12 cellular contexts compared by ENCODE assay signal in genomic region chr10:118272090-118272775, GRCh38.
DNase-seq lines count a peak whose midpoint lies in the region; ATAC-seq and TF ChIP-seq lines count a peak whose summit lies in the region.
"Had no signal": no experiment of that assay in that cellular context is flagged by ENCODE, and none has a peak within 500 bp of the region (broad histone marks: within the 10 kb centered on the region; RNA-seq: fewer than 3 reads in every experiment).

No MANE protein-coding gene starts in this region.

- no peak overlapping the region for H3K27ac Mint-ChIP-seq in CD4-positive, alpha-beta T cell
- H3K27ac Mint-ChIP-seq: activated naive CD4-positive, alpha-beta T cell treated with anti-CD3 and anti-CD28 coated beads, Interleukin-2, amount 50 U/mL, for 24 hours had no signal

- TF ChIP-seq CTCF in choroid plexus epithelial cell (conservative IDR thresholded peaks at IDR 0.05; ENCODE audit: low read depth, low read length) = no peak
- no peak for TF ChIP-seq CTCF in GM20000 (IDR thresholded peaks at IDR 0.05; ENCODE audit: extremely low read depth, missing control alignments)
- no peak for TF ChIP-seq CTCF in CD4-positive, alpha-beta T cell (IDR thresholded peaks at IDR 0.05)

- CTCF ChIA-PET in CD4-positive, alpha-beta T cell (lab: Charles Lee) = interaction anchor here (0.7 kb wide), 1 partner anchor 15 kb away, joined by 3 read pairs; no protein-coding TSS in a partner anchor

- H3K27me3 ChIP-seq in GM23248 (replicated peaks; ENCODE audit: insufficient read depth) (no peaks in the 10 kb centered on the region), skeletal muscle satellite cell (ENCODE audit: control insufficient read depth, insufficient read depth, low read length) (peaks cover 22% of the 10 kb centered on the region)
- peaks cover 37% of the 10 kb centered on the region for H3K27me3 ChIP-seq in CD4-positive, alpha-beta T cell (ENCODE audit: control insufficient read depth, insufficient read depth, low read length)

- peaks cover 39% of the 10 kb centered on the region for H3K27me3 Mint-ChIP-seq in CD4-positive, alpha-beta T cell

- H3K9ac ChIP-seq in GM23248 (peak overlapping the region; percentile 37), skeletal muscle satellite cell (ENCODE audit: low read depth, low read length) (no peak overlapping the region)

- no peak for ATAC-seq in CD4-positive, alpha-beta T cell (ENCODE audit: poor library complexity)
- ATAC-seq in HG02623 (IDR thresholded peaks at IDR 0.05; ENCODE audit: unreplicated experiment) = no peak
- ATAC-seq: activated CD4-positive, CD25-positive, alpha-beta regulatory T cell treated with anti-CD3 and anti-CD28 coated beads, Interleukin-2, amount 50 U/mL, for 24 hours had no signal

- 3 to 6% methylated on average over 17 of the region's 17 CpGs for WGBS in GM23248 (ENCODE audit: low coverage in 1 of 2, low lambda C conversion rate in 2 of 2, missing lambda C conversion rate in 2 of 2), 2 experiments

- no peaks in the 10 kb centered on the region for H3K9me3 ChIP-seq in GM23248 (ENCODE audit: low read depth)
- H3K9me3 ChIP-seq in skeletal muscle satellite cell (replicated peaks; ENCODE audit: low read length) = no peaks in the 10 kb centered on the region
- H3K9me3 ChIP-seq in CD4-positive, alpha-beta T cell (ENCODE audit: control insufficient read depth, low read length) = no peaks in the 10 kb centered on the region

- H3K4me1 ChIP-seq in GM23248 (ENCODE audit: insufficient read depth) (peaks cover 14% of the 10 kb centered on the region), skeletal muscle satellite cell (ENCODE audit: control insufficient read depth, insufficient read depth, low read length) (no peaks in the 10 kb centered on the region)

- H3K36me3 ChIP-seq in GM23248 (ENCODE audit: low read depth) (no peaks in the 10 kb centered on the region), skeletal muscle satellite cell (ENCODE audit: insufficient read depth, low read length) (no peaks in the 10 kb centered on the region)

- H2AFZ ChIP-seq in GM23248 = peak overlapping the region; percentile 80
- H2AFZ ChIP-seq: PC-9 had no signal

- no peaks in the 10 kb centered on the region for H3K9me3 Mint-ChIP-seq in CD4-positive, alpha-beta T cell

- no peaks in the 10 kb centered on the region for H3K79me2 ChIP-seq in GM23248 (ENCODE audit: insufficient read depth)

- H3K4me1 Mint-ChIP-seq in CD4-positive, alpha-beta T cell (ENCODE audit: low read depth) = no peaks in the 10 kb centered on the region
- H3K4me1 Mint-ChIP-seq: activated naive CD4-positive, alpha-beta T cell treated with anti-CD3 and anti-CD28 coated beads, Interleukin-2, amount 50 U/mL, for 24 hours had no signal

- H3F3A ChIP-seq in GM23248 (ENCODE audit: insufficient read depth) = peaks cover 18% of the 10 kb centered on the region

- H4K20me1 ChIP-seq in GM23248 (ENCODE audit: insufficient read depth) = no peaks in the 10 kb centered on the region

- peak; percentile 64 for DNase-seq in GM23248
- peak; percentile 19 for DNase-seq in choroid plexus epithelial cell (ENCODE audit: low read depth)
- peak; percentile 58 for DNase-seq in iris pigment epithelial cell (ENCODE audit: low read depth)
- no peak for DNase-seq in GM20000 (ENCODE audit: low spot score)
- no peak for DNase-seq in CD4-positive, alpha-beta T cell
- DNase-seq in central memory CD4-positive, alpha-beta T cell = no peak
- DNase-seq: DND-41, PC-9 had no signal

- H3K36me3 Mint-ChIP-seq in CD4-positive, alpha-beta T cell (ENCODE audit: low read depth) = no peaks in the 10 kb centered on the region
- H3K36me3 Mint-ChIP-seq: activated naive CD4-positive, alpha-beta T cell treated with anti-CD3 and anti-CD28 coated beads, Interleukin-2, amount 50 U/mL, for 24 hours had no signal

- in situ Hi-C loops in GM23248 (cut with MboI) = loop anchor here (25.0 kb wide), 1 partner anchor 1060 kb away; no protein-coding TSS in a partner anchor

- H3K4me3 ChIP-seq in GM23248 = peak overlapping the region; percentile 69
- peak overlapping the region; percentile 13 for H3K4me3 ChIP-seq in choroid plexus epithelial cell (ENCODE audit: low read depth, low read length)
- H3K4me3 ChIP-seq in skeletal muscle satellite cell (ENCODE audit: low read length) = no peak overlapping the region
- H3K4me3 ChIP-seq: PC-9 had no signal

- H3K4me3 Mint-ChIP-seq in CD4-positive, alpha-beta T cell = no peak overlapping the region
- H3K4me3 Mint-ChIP-seq: activated naive CD4-positive, alpha-beta T cell treated with anti-CD3 and anti-CD28 coated beads, Interleukin-2, amount 50 U/mL, for 24 hours had no signal

- peak overlapping the region; percentile 20 for H3K27ac ChIP-seq in GM23248
- H3K27ac ChIP-seq in CD4-positive, alpha-beta T cell (ENCODE audit: low read depth, low read length) = no peak overlapping the region
- H3K27ac ChIP-seq: PC-9 had no signal

- POLR2A ChIA-PET in CD4-positive, alpha-beta T cell (lab: Charles Lee) = no interaction called here

- H3K4me2 ChIP-seq in GM23248 (ENCODE audit: unreplicated experiment) (peak overlapping the region; percentile 79), skeletal muscle satellite cell (ENCODE audit: low read length) (peak overlapping the region; percentile 20)
- H3K4me2 ChIP-seq: PC-9 had no signal

- no peaks in the 10 kb centered on the region for H3K9me2 ChIP-seq in GM23248 (ENCODE audit: insufficient read depth)

- intact Hi-C loops in CD4-positive, alpha-beta T cell (cut with DNase I, micrococcal nuclease) = no loop called here

Comparison
In these comparisons a context has a peak if more than half of its experiments do, and no peak if none do; other contexts are left out.
1. DNase-seq: peak in GM23248 (single experiment), choroid plexus epithelial cell (single experiment) and iris pigment epithelial cell (single experiment); none in GM20000 (single experiment), CD4-positive, alpha-beta T cell (0 of 10) and central memory CD4-positive, alpha-beta T cell (single experiment).